Comparison of ENCODE assay signal across 1 cellular context in genomic region chr22:38177926-38178604, GRCh38.
TF ChIP-seq lines count a peak whose summit lies in the region.

No MANE protein-coding gene starts in this region.

TF ChIP-seq in HepG2, 621 proteins besides CTCF, POLR2A, EP300 and RAD21 (continued from another document and continues in another):
- 0 out of 2 replicates have a peak, but pooled peaks have one; percentile 42 for TF ChIP-seq ZNF543 (CRISPR knock-in tag; IDR thresholded peaks at IDR 0.05)
- no peak for TF ChIP-seq TSC22D2 (CRISPR knock-in tag; IDR thresholded peaks at IDR 0.05; ENCODE audit: borderline replicate concordance)
- TF ChIP-seq HOXA3 (CRISPR knock-in tag; IDR thresholded peaks at IDR 0.05), result peak; percentile 75; the same call in 1 of the 2 replicates
- no peak for TF ChIP-seq ZFP62 (CRISPR knock-in tag; IDR thresholded peaks at IDR 0.05)
- peak; percentile 99 for TF ChIP-seq ZFP91 (CRISPR knock-in tag; IDR thresholded peaks at IDR 0.05; ENCODE audit: borderline replicate concordance)
- TF ChIP-seq SAP130 (CRISPR knock-in tag; IDR thresholded peaks at IDR 0.05; ENCODE audit: low read depth), result peak; percentile 97
- peak; percentile 39; the same call in 1 of the 2 replicates for TF ChIP-seq SMAD3 (CRISPR knock-in tag; IDR thresholded peaks at IDR 0.05)
- no peak for TF ChIP-seq STAT5B (CRISPR knock-in tag; IDR thresholded peaks at IDR 0.05)
- TF ChIP-seq NRL (CRISPR knock-in tag; IDR thresholded peaks at IDR 0.05; ENCODE audit: borderline replicate concordance), result no peak
- TF ChIP-seq ZNF773 (CRISPR knock-in tag; IDR thresholded peaks at IDR 0.05; ENCODE audit: borderline replicate concordance), result no peak
- TF ChIP-seq ZBTB21 (CRISPR knock-in tag; IDR thresholded peaks at IDR 0.05), result 0 out of 2 replicates have a peak, but pooled peaks have one; percentile 30
- TF ChIP-seq ARNT (IDR thresholded peaks at IDR 0.05), result no peak
- peak; percentile 28; the same call in 1 of the 2 replicates for TF ChIP-seq REPIN1 (CRISPR knock-in tag; IDR thresholded peaks at IDR 0.05; ENCODE audit: borderline replicate concordance, low read depth)
- TF ChIP-seq POGZ (CRISPR knock-in tag; IDR thresholded peaks at IDR 0.05), result peak; percentile 61; the same call in 1 of the 2 replicates
- no peak; the same call in 1 of the 2 replicates for TF ChIP-seq NR2F2 (IDR thresholded peaks at IDR 0.05; ENCODE audit: borderline replicate concordance, low read depth)
- peak; percentile 71; the same call in 1 of the 2 replicates for TF ChIP-seq THRA (CRISPR knock-in tag; IDR thresholded peaks at IDR 0.05; ENCODE audit: borderline replicate concordance)
- TF ChIP-seq ZFP1 (CRISPR knock-in tag; IDR thresholded peaks at IDR 0.05), result peak; percentile 69; the same call in 1 of the 2 replicates
- no peak for TF ChIP-seq ELK4 (CRISPR knock-in tag; IDR thresholded peaks at IDR 0.05; ENCODE audit: borderline replicate concordance)
- no peak for TF ChIP-seq RBM39 (IDR thresholded peaks at IDR 0.05; ENCODE audit: low read depth, low read length, poor library complexity, severe bottlenecking)
- 0 out of 2 replicates have a peak, but pooled peaks have one; percentile 10 for TF ChIP-seq HOXA5 (CRISPR knock-in tag; IDR thresholded peaks at IDR 0.05)
- TF ChIP-seq HIVEP1 (CRISPR knock-in tag; IDR thresholded peaks at IDR 0.05), result 0 out of 2 replicates have a peak, but pooled peaks have one; percentile 64
- peak; percentile 19; the same call in 1 of the 2 replicates for TF ChIP-seq ZBTB7B (CRISPR knock-in tag; IDR thresholded peaks at IDR 0.05)
- peak; percentile 20; the same call in 1 of the 2 replicates for TF ChIP-seq FOXC1 (CRISPR knock-in tag; IDR thresholded peaks at IDR 0.05; ENCODE audit: borderline replicate concordance)
- no peak for TF ChIP-seq ARID2 (CRISPR knock-in tag; IDR thresholded peaks at IDR 0.05; ENCODE audit: borderline replicate concordance)
- TF ChIP-seq SP5 (CRISPR knock-in tag; IDR thresholded peaks at IDR 0.05; ENCODE audit: borderline replicate concordance, low read depth), result peak; percentile 45; the same call in 1 of the 2 replicates
- no peak for TF ChIP-seq ZNF256 (CRISPR knock-in tag; conservative IDR thresholded peaks at IDR 0.05)
- peak; percentile 59 for TF ChIP-seq KDM2A (CRISPR knock-in tag; IDR thresholded peaks at IDR 0.05; ENCODE audit: borderline replicate concordance, low read depth)
- no peak for TF ChIP-seq SRSF4 (IDR thresholded peaks at IDR 0.05; ENCODE audit: low read depth, low read length, poor library complexity, severe bottlenecking)
- TF ChIP-seq BATF2 (CRISPR knock-in tag; IDR thresholded peaks at IDR 0.05), result no peak
- TF ChIP-seq ZNF720 (CRISPR knock-in tag; IDR thresholded peaks at IDR 0.05), result no peak
- peak; percentile 27; the same call in 1 of the 2 replicates for TF ChIP-seq ZNF3 (CRISPR knock-in tag; IDR thresholded peaks at IDR 0.05)
- no peak for TF ChIP-seq ZNF10 (CRISPR knock-in tag; IDR thresholded peaks at IDR 0.05; ENCODE audit: borderline replicate concordance, low read depth)
- 0 out of 2 replicates have a peak, but pooled peaks have one; percentile 5 for TF ChIP-seq CEBPB (IDR thresholded peaks at IDR 0.05; ENCODE audit: borderline replicate concordance, low read depth, low read length)
- no peak; the same call in 1 of the 2 replicates for TF ChIP-seq SPEN (CRISPR knock-in tag; IDR thresholded peaks at IDR 0.05; ENCODE audit: low read depth)
- 0 out of 2 replicates have a peak, but pooled peaks have one; percentile 30 for TF ChIP-seq MTA1 (CRISPR knock-in tag; IDR thresholded peaks at IDR 0.05; ENCODE audit: borderline replicate concordance)
- TF ChIP-seq ZNF30 (CRISPR knock-in tag; IDR thresholded peaks at IDR 0.05), result no peak
- TF ChIP-seq GMEB1 (CRISPR knock-in tag; IDR thresholded peaks at IDR 0.05; ENCODE audit: borderline replicate concordance), result peak; percentile 43; the same call in 1 of the 2 replicates
- TF ChIP-seq KDM4B (CRISPR knock-in tag; IDR thresholded peaks at IDR 0.05), result no peak
- peak; percentile 76; the same call in 1 of the 2 replicates for TF ChIP-seq ZNF503 (CRISPR knock-in tag; IDR thresholded peaks at IDR 0.05)
- TF ChIP-seq ZNF317 (CRISPR knock-in tag; IDR thresholded peaks at IDR 0.05), result peak; percentile 78; the same call in 1 of the 2 replicates
- TF ChIP-seq ZBTB4 (CRISPR knock-in tag; IDR thresholded peaks at IDR 0.05; ENCODE audit: borderline replicate concordance), result 0 out of 2 replicates have a peak, but pooled peaks have one; percentile 45
- no peak for TF ChIP-seq ZNF776 (CRISPR knock-in tag; IDR thresholded peaks at IDR 0.05)
- TF ChIP-seq ATRX (CRISPR knock-in tag; IDR thresholded peaks at IDR 0.05; ENCODE audit: borderline replicate concordance), result no peak
- no peak for TF ChIP-seq ZNF12 (CRISPR knock-in tag; IDR thresholded peaks at IDR 0.05)
- TF ChIP-seq TBX2 (CRISPR knock-in tag; IDR thresholded peaks at IDR 0.05; ENCODE audit: borderline replicate concordance), result peak; percentile 85
- TF ChIP-seq IKZF5 (CRISPR knock-in tag; IDR thresholded peaks at IDR 0.05), result peak; percentile 83
- no peak for TF ChIP-seq ZBTB46 (CRISPR knock-in tag; IDR thresholded peaks at IDR 0.05; ENCODE audit: borderline replicate concordance)
- TF ChIP-seq ZNF530 (CRISPR knock-in tag; IDR thresholded peaks at IDR 0.05; ENCODE audit: low read depth), result no peak
- peak; percentile 2; the same call in 1 of the 2 replicates for TF ChIP-seq SMC3 (IDR thresholded peaks at IDR 0.05; ENCODE audit: low read length)
- TF ChIP-seq HINFP (CRISPR knock-in tag; IDR thresholded peaks at IDR 0.05; ENCODE audit: low read depth), result no peak
